Comparison of ENCODE assay signal across 17 cellular contexts in genomic region chr15:40146037-40146436, GRCh38. TPM values are rescaled to one million over a fixed set of nuclear protein-coding genes. Genes with fewer than 3 reads are reported as not detected.
DNase-seq lines count a peak whose midpoint lies in the region; ATAC-seq and FAIRE-seq lines count a peak whose summit lies in the region.
"Had no signal": no experiment of that assay in that cellular context is flagged by ENCODE, and none has a peak within 500 bp of the region (broad histone marks: within the 10 kb centered on the region; RNA-seq: fewer than 3 reads in every experiment).

No MANE protein-coding gene starts in this region.

- peaks cover 0 to 2% (median 0%) of the 10 kb centered on the region in 11 donors for H3K9me3 Mint-ChIP-seq in naive thymus-derived CD4-positive, alpha-beta T cell
- H3K9me3 Mint-ChIP-seq: activated CD4-positive, alpha-beta T cell treated with anti-CD3 and anti-CD28 coated beads, Interleukin-2, amount 10 ng/mL, durations not matched to agents 24 days and 14 days; effector memory CD8-positive, alpha-beta T cell; naive thymus-derived CD8-positive, alpha-beta T cell; T-helper 2 cell treated with Interferon-gamma antibody and Interleukin-4, amounts not matched to agents 5 μg/mL and 100 μg/mL, for 36 hours had no signal

- DNase-seq in Caki2 (ENCODE audit: low read depth) (peak; percentile 29), HTR-8/SVneo (ENCODE audit: insufficient read length, low spot score) (peak; percentile 34), astrocyte of the hippocampus (ENCODE audit: low read depth, low spot score) (peak; percentile 36), islet precursor cell (peak; percentile 69), left colon (no peak), activated gamma-delta T cell treated with Interleukin-2 at 50 U/mL for 16 hours (no peak)
- no peak for DNase-seq in naive thymus-derived CD4-positive, alpha-beta T cell
- DNase-seq: activated CD4-positive, alpha-beta T cell treated with anti-CD3 and anti-CD28 coated beads, Interleukin-2, amount 10 ng/mL, durations not matched to agents 24 days and 14 days; DMS153; effector memory CD8-positive, alpha-beta T cell; naive thymus-derived CD8-positive, alpha-beta T cell; NCI-H187; NCI-H69; Right ventricle myocardium superior had no signal

- FAIRE-seq in HTR-8/SVneo (lab: Jason Lieb, UNC), result no peak

- H3K4me1 ChIP-seq in naive thymus-derived CD4-positive, alpha-beta T cell (ENCODE audit: control insufficient read depth in 2 of 2, insufficient read depth in 2 of 2, low read length in 2 of 2), result no peaks in the 10 kb centered on the region

- intact Hi-C loops in left colon (cut with DNase I, micrococcal nuclease), result no loop called here
- intact Hi-C loops in naive thymus-derived CD4-positive, alpha-beta T cell (cut with micrococcal nuclease), result no loop called here

- in situ Hi-C loops in Caki2 (cut with HindIII; ENCODE audit: low pct_unique_long_range_greater_than_20kb, low sequenced_read_pairs), result no loop called here

- H3K36me3 Mint-ChIP-seq in naive thymus-derived CD4-positive, alpha-beta T cell, result no peaks in the 10 kb centered on the region
- H3K36me3 Mint-ChIP-seq: naive thymus-derived CD8-positive, alpha-beta T cell had no signal

- no peak overlapping the region for H3K27ac Mint-ChIP-seq in naive thymus-derived CD4-positive, alpha-beta T cell
- H3K27ac Mint-ChIP-seq: activated CD4-positive, alpha-beta T cell treated with anti-CD3 and anti-CD28 coated beads, Interleukin-2, amount 10 ng/mL, durations not matched to agents 24 days and 14 days; effector memory CD8-positive, alpha-beta T cell; T-helper 2 cell treated with Interferon-gamma antibody and Interleukin-4, amounts not matched to agents 5 μg/mL and 100 μg/mL, for 36 hours had no signal

- no peak overlapping the region for H3K4me3 ChIP-seq in naive thymus-derived CD4-positive, alpha-beta T cell (ENCODE audit: low read length)

- no peak overlapping the region for H3K4me3 Mint-ChIP-seq in naive thymus-derived CD4-positive, alpha-beta T cell
- H3K4me3 Mint-ChIP-seq: activated CD4-positive, alpha-beta T cell treated with anti-CD3 and anti-CD28 coated beads, Interleukin-2, amount 10 ng/mL, durations not matched to agents 24 days and 14 days; effector memory CD8-positive, alpha-beta T cell; naive thymus-derived CD8-positive, alpha-beta T cell; T-helper 2 cell treated with Interferon-gamma antibody and Interleukin-4, amounts not matched to agents 5 μg/mL and 100 μg/mL, for 36 hours had no signal

- POLR2A ChIA-PET in naive thymus-derived CD4-positive, alpha-beta T cell (lab: Charles Lee), result no interaction called here

- ATAC-seq in left colon (no peak), HG02763 (IDR thresholded peaks at IDR 0.05; ENCODE audit: unreplicated experiment) (no peak)
- ATAC-seq in naive thymus-derived CD4-positive, alpha-beta T cell, result no peak
- ATAC-seq: effector memory CD8-positive, alpha-beta T cell; left lobe of liver; naive thymus-derived CD8-positive, alpha-beta T cell had no signal

- H3K36me3 ChIP-seq in naive thymus-derived CD4-positive, alpha-beta T cell (ENCODE audit: control insufficient read depth in 2 of 3, insufficient read depth in 3 of 3, low read length in 3 of 3), result no peaks in the 10 kb centered on the region

- no peaks in the 10 kb centered on the region for H3K9me3 ChIP-seq in naive thymus-derived CD4-positive, alpha-beta T cell (ENCODE audit: control insufficient read depth in 2 of 3, low read length in 3 of 3)

- H3K27me3 ChIP-seq in naive thymus-derived CD4-positive, alpha-beta T cell (ENCODE audit: control insufficient read depth in 2 of 2, insufficient read depth in 2 of 2, low read length in 2 of 2), result no peaks in the 10 kb centered on the region

- CTCF ChIA-PET in naive thymus-derived CD4-positive, alpha-beta T cell (lab: Charles Lee), result no interaction called here

- no peak overlapping the region for H3K27ac ChIP-seq in naive thymus-derived CD4-positive, alpha-beta T cell (ENCODE audit: low read depth, low read length)

- no peaks in the 10 kb centered on the region for H3K4me1 Mint-ChIP-seq in naive thymus-derived CD4-positive, alpha-beta T cell
- H3K4me1 Mint-ChIP-seq: activated CD4-positive, alpha-beta T cell treated with anti-CD3 and anti-CD28 coated beads, Interleukin-2, amount 10 ng/mL, durations not matched to agents 24 days and 14 days; naive thymus-derived CD8-positive, alpha-beta T cell had no signal

- H3K27me3 Mint-ChIP-seq in naive thymus-derived CD4-positive, alpha-beta T cell, result peaks cover 0 to 21% (median 0%) of the 10 kb centered on the region in 5 donors
- H3K27me3 Mint-ChIP-seq: naive thymus-derived CD8-positive, alpha-beta T cell had no signal

RNA-seq across cellular contexts. Expression of gene BUB1B, which starts 14.8 kb away (rescaled TPM):
- 44.3 and 49.3 TPM in 2 replicates for total RNA-seq in Caki2 (2014; rRNA removed; shearing (Covaris generic); ENCODE audit: low replicate concordance)
- total RNA-seq in left colon, result 10 to 100 TPM in 1 of 2 donors, 1 to 10 TPM in 1; 2.9 to 10.4 TPM
- 10 to 100 TPM in 1 of 5 experiments, 1 to 10 TPM in 2, under 1 TPM in 2; 0.41 to 55.7 (median 1.2) TPM for total RNA-seq in naive thymus-derived CD4-positive, alpha-beta T cell
- polyA plus RNA-seq in naive thymus-derived CD4-positive, alpha-beta T cell, result not detected

RNA-seq across cellular contexts. Expression of gene BMF, which starts 37.4 kb away (rescaled TPM):
- total RNA-seq in Caki2 (2014; rRNA removed; shearing (Covaris generic); ENCODE audit: low replicate concordance), result 0.23 and 1.8 TPM in 2 replicates
- 10 to 100 TPM in 1 of 2 donors, 1 to 10 TPM in 1; 7.0 to 25.4 TPM for total RNA-seq in left colon
- 10 to 100 TPM in 4 of 5 experiments, 1 to 10 TPM in 1; 7.7 to 31.1 (median 19.6) TPM for total RNA-seq in naive thymus-derived CD4-positive, alpha-beta T cell
- polyA plus RNA-seq in naive thymus-derived CD4-positive, alpha-beta T cell, result 1 to 10 TPM; 1.5 to 2.9 TPM

Comparison
In these comparisons a context has a peak if more than half of its experiments do, and no peak if none do; other contexts are left out.
1. DNase-seq: peak in Caki2 (single experiment), HTR-8/SVneo (single experiment), astrocyte of the hippocampus (single experiment) and islet precursor cell (single experiment); none in left colon (0 of 2), naive thymus-derived CD4-positive, alpha-beta T cell (0 of 9) and activated gamma-delta T cell treated with Interleukin-2 at 50 U/mL for 16 hours (single experiment).